Comparison of ENCODE assay signal across 12 cellular contexts in the genomic region with DNA sequence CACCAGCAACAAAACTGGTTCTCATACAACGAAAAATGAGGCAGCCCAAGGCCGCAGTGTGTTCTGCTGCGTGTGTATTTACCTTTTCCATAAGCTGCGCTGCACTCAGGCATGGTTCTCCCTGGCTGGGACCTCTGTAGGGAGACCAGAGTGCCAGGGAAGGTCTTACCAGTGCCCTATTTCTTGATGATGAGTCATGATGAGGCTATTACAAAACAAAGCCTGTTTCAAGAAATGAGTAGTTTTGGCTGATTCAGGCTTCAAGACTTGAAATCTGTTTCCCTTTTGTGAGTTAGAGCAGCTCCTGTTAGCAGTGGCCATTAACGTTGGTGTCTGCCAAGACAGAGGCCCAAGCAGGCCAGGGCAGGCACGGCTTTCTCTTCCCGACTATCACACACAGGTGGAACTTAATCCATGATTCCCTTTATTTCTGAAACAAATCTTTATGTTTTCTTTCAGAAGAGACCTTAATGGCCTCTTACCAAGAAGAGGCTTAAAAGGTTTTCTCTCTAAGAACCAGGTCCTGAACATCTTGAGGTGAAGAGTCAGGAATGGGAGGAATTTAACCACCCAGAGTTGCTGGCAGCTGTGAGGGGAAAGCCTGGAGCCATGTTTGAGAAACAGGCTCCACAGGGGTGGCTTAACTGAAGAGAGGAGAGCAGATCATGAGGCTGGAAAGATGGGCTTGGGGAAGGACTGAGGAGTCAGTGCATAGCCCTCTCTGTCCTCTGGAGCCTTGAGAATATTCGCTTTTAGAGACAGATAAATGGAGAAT. TPM values are rescaled to one million over a fixed set of nuclear protein-coding genes. Genes with fewer than 3 reads are reported as not detected.
DNase-seq lines count a peak whose midpoint lies in the region; ATAC-seq, FAIRE-seq and TF ChIP-seq lines count a peak whose summit lies in the region.
"Had no signal": no experiment of that assay in that cellular context is flagged by ENCODE, and none has a peak within 500 bp of the region (broad histone marks: within the 10 kb centered on the region; RNA-seq: fewer than 3 reads in every experiment).

No MANE protein-coding gene starts in this region.

- H2AFZ ChIP-seq in Karpas-422 (ENCODE audit: low read length) = no peak overlapping the region

- H3K9ac ChIP-seq in Karpas-422 (ENCODE audit: low read length) = no peak overlapping the region

- TF ChIP-seq CTCF in bronchial epithelial cell (IDR thresholded peaks at IDR 0.05; ENCODE audit: insufficient read depth, low read length, severe bottlenecking) (no peak), osteocyte (IDR thresholded peaks at IDR 0.05) (no peak), sigmoid colon (IDR thresholded peaks at IDR 0.05) (no peak)

- peak overlapping the region; percentile 71 for H3K27ac Mint-ChIP-seq in osteocyte (ENCODE audit: unreplicated experiment)
- H3K27ac Mint-ChIP-seq: activated naive CD8-positive, alpha-beta T cell treated with anti-CD3 and anti-CD28 coated beads for 36 hours had no signal

- no peak overlapping the region for H3K4me2 ChIP-seq in Karpas-422 (ENCODE audit: low read depth, low read length, poor library complexity, severe bottlenecking)

- H3K27me3 ChIP-seq in bronchial epithelial cell (ENCODE audit: control insufficient read depth, insufficient read depth, low read length) (no peaks in the 10 kb centered on the region), Karpas-422 (ENCODE audit: low read length) (no peaks in the 10 kb centered on the region), sigmoid colon (peaks cover 12 to 44% (median 36%) of the 10 kb centered on the region in 3 donors)

- no peak for TF ChIP-seq POLR2A in sigmoid colon (IDR thresholded peaks at IDR 0.05)

- H3K4me1 ChIP-seq in Karpas-422 (ENCODE audit: low read length) (no peaks in the 10 kb centered on the region), sigmoid colon (peaks cover 0 to 20% (median 18%) of the 10 kb centered on the region in 4 donors)

- ATAC-seq in HG02610 (IDR thresholded peaks at IDR 0.05; ENCODE audit: unreplicated experiment) (no peak), GM21529 (IDR thresholded peaks at IDR 0.05; ENCODE audit: unreplicated experiment) (no peak)

- no peaks in the 10 kb centered on the region for H4K20me1 ChIP-seq in Karpas-422 (ENCODE audit: insufficient read depth, low read depth, low read length)

- FAIRE-seq in bronchial epithelial cell (lab: Jason Lieb, UNC) = peak; percentile 97

- WGBS in sigmoid colon, 2 donors = 78 to 83% methylated on average over 8 of the region's 8 CpGs

- no peaks in the 10 kb centered on the region for H3K36me3 Mint-ChIP-seq in osteocyte (ENCODE audit: unreplicated experiment)
- H3K36me3 Mint-ChIP-seq: activated naive CD8-positive, alpha-beta T cell treated with anti-CD3 and anti-CD28 coated beads for 36 hours had no signal

- H3K4me1 Mint-ChIP-seq in osteocyte (ENCODE audit: unreplicated experiment) = peaks cover 26% of the 10 kb centered on the region

- H3K36me3 ChIP-seq in bronchial epithelial cell (ENCODE audit: control insufficient read depth, insufficient read depth, low read length) (no peaks in the 10 kb centered on the region), Karpas-422 (ENCODE audit: insufficient read depth, low read length) (no peaks in the 10 kb centered on the region), sigmoid colon (no peaks in the 10 kb centered on the region)
- H3K36me3 ChIP-seq: HAP-1 had no signal

- H3K9me3 Mint-ChIP-seq in osteocyte (ENCODE audit: unreplicated experiment) = no peaks in the 10 kb centered on the region
- H3K9me3 Mint-ChIP-seq: activated naive CD8-positive, alpha-beta T cell treated with anti-CD3 and anti-CD28 coated beads for 36 hours had no signal

- no peak overlapping the region for H3K4me3 Mint-ChIP-seq in osteocyte (ENCODE audit: unreplicated experiment)
- H3K4me3 Mint-ChIP-seq: activated naive CD8-positive, alpha-beta T cell treated with anti-CD3 and anti-CD28 coated beads for 36 hours had no signal

- H3K4me3 ChIP-seq in bronchial epithelial cell (ENCODE audit: low read depth, low read length) = no peak overlapping the region
- H3K4me3 ChIP-seq in Karpas-422 (ENCODE audit: low read length) = no peak overlapping the region
- H3K4me3 ChIP-seq in sigmoid colon = no peak overlapping the region
- H3K4me3 ChIP-seq: HAP-1 had no signal

- H3K27ac ChIP-seq in Karpas-422 (ENCODE audit: low read length) (no peak overlapping the region), sigmoid colon (no peak overlapping the region)

- H3K9me2 ChIP-seq in Karpas-422 (replicated peaks; ENCODE audit: insufficient read depth, low read length) = no peaks in the 10 kb centered on the region

- DNase-seq in Daoy (ENCODE audit: low read depth) = peak; percentile 82
- DNase-seq in NCI-H446 treated with DMSO at 0.1 percent for 48 hours (lab: John Stamatoyannopoulos, UW) = peak; percentile 74
- DNase-seq in bronchial epithelial cell (ENCODE audit: low read depth) = peak; percentile 99
- peak; percentile 27 for DNase-seq in osteocyte (ENCODE audit: extremely low spot score, unreplicated experiment)
- no peak for DNase-seq in Karpas-422
- DNase-seq in sigmoid colon = no peak
- DNase-seq: activated naive CD8-positive, alpha-beta T cell treated with anti-CD3 and anti-CD28 coated beads for 36 hours; islet precursor cell; stimulated activated CD4-positive, alpha-beta T cell treated with anti-CD3 and anti-CD28 coated beads, Interleukin-2, amount 100 ng/mL, for 48 hours had no signal

- H3K79me2 ChIP-seq in Karpas-422 (ENCODE audit: low read length) = no peaks in the 10 kb centered on the region

- H3K9me3 ChIP-seq in Karpas-422 (ENCODE audit: low read length) (no peaks in the 10 kb centered on the region), sigmoid colon (no peaks in the 10 kb centered on the region)
- H3K9me3 ChIP-seq: HAP-1 had no signal

- no peak for TF ChIP-seq EP300 in sigmoid colon (IDR thresholded peaks at IDR 0.05)

- intact Hi-C loops in sigmoid colon (cut with DNase I) = no loop called here

- peaks cover 43% of the 10 kb centered on the region for H3K27me3 Mint-ChIP-seq in osteocyte (ENCODE audit: unreplicated experiment)

RNA-seq across cellular contexts. Expression of gene TIFAB, which starts 41.4 kb away (rescaled TPM):
- not detected in 2 replicates for total RNA-seq in Daoy (2014; rRNA removed; shearing (Covaris generic))
- total RNA-seq in bronchial epithelial cell (not detected in 2 replicates), osteocyte (not detected in 2 replicates), sigmoid colon (not detected)
- not detected in 2 replicates for total RNA-seq in Karpas-422 (2014; rRNA removed; shearing (Covaris generic); ENCODE audit: low replicate concordance)
- 1 to 10 TPM in 1 of 3 donors, under 1 TPM in 1, not detected in 1; 0.46 to 1.4 TPM for polyA plus RNA-seq in sigmoid colon
- total RNA-seq: activated naive CD8-positive, alpha-beta T cell treated with anti-CD3 and anti-CD28 coated beads for 36 hours had no signal

RNA-seq across cellular contexts. Expression of gene NEUROG1, which starts 42.2 kb away (rescaled TPM):
- not detected in 2 replicates for total RNA-seq in Daoy (2014; rRNA removed; shearing (Covaris generic))
- total RNA-seq in bronchial epithelial cell (not detected in 2 replicates), osteocyte (not detected in 2 replicates), sigmoid colon (not detected)
- total RNA-seq in Karpas-422 (2014; rRNA removed; shearing (Covaris generic); ENCODE audit: low replicate concordance) = not detected in 2 replicates
- polyA plus RNA-seq in sigmoid colon = not detected
- total RNA-seq: activated naive CD8-positive, alpha-beta T cell treated with anti-CD3 and anti-CD28 coated beads for 36 hours had no signal

RNA-seq across cellular contexts. Expression of gene DCANP1, which starts 46.4 kb away (rescaled TPM):
- not detected in 2 replicates for total RNA-seq in Daoy (2014; rRNA removed; shearing (Covaris generic))
- total RNA-seq in bronchial epithelial cell (not detected in 2 replicates), osteocyte (not detected in 2 replicates), sigmoid colon (not detected)
- not detected in 2 replicates for total RNA-seq in Karpas-422 (2014; rRNA removed; shearing (Covaris generic); ENCODE audit: low replicate concordance)
- polyA plus RNA-seq in sigmoid colon = under 1 TPM in 2 of 3 donors, not detected in 1; 0.13 to 0.46 TPM
- total RNA-seq: activated naive CD8-positive, alpha-beta T cell treated with anti-CD3 and anti-CD28 coated beads for 36 hours had no signal

Comparison
In these comparisons a context has a peak if more than half of its experiments do, and no peak if none do; other contexts are left out.
1. DNase-seq: peak in Daoy (single experiment), NCI-H446 treated with DMSO at 0.1 percent for 48 hours (single experiment), bronchial epithelial cell (single experiment) and osteocyte (single experiment); none in Karpas-422 (single experiment) and sigmoid colon (single experiment).